36 cellular contexts compared by ENCODE assay signal in genomic region chr5:58048954-58049353, GRCh38.
"Had no signal": no experiment of that assay in that cellular context is flagged by ENCODE, and none has a peak within 500 bp of the region (broad histone marks: within the 10 kb centered on the region; RNA-seq: fewer than 3 reads in every experiment).

No MANE protein-coding gene starts in this region.

- ATAC-seq: activated CD8-positive, alpha-beta memory T cell treated with anti-CD3 and anti-CD28 coated beads, Interleukin-2, amount 10 ng/mL, durations not matched to agents 7 days and 5 days; Right ventricle myocardium inferior had no signal

- DNase-seq: activated CD4-positive, alpha-beta memory T cell treated with anti-CD3 and anti-CD28 coated beads, Interleukin-2, amount 10 ng/mL, durations not matched to agents 7 days and 5 days; activated CD4-positive, alpha-beta T cell treated with anti-CD3 and anti-CD28 coated beads for 1 hour; activated CD4-positive, alpha-beta T cell treated with anti-CD3 and anti-CD28 coated beads for 48 hours; activated CD4-positive, CD25-positive, alpha-beta regulatory T cell; activated CD8-positive, alpha-beta memory T cell treated with anti-CD3 and anti-CD28 coated beads for 24 hours; activated CD8-positive, alpha-beta memory T cell treated with anti-CD3 and anti-CD28 coated beads, Interleukin-2, amount 10 ng/mL, durations not matched to agents 7 days and 5 days; activated CD8-positive, alpha-beta memory T cell treated with anti-CD3 and anti-CD28 coated beads, Interleukin-2, amount 50 U/mL, for 48 hours; activated effector memory CD4-positive, alpha-beta T cell treated with Interleukin-2 at 50 U/mL for 16 hours; activated naive CD4-positive, alpha-beta T cell treated with anti-CD3 and anti-CD28 coated beads, Interleukin-2, amount 50 U/mL, for 16 hours; activated naive CD8-positive, alpha-beta T cell treated with anti-CD3 and anti-CD28 coated beads for 36 hours; activated T-cell treated with anti-CD3 and anti-CD28 coated beads, Interleukin-2, amount 50 U/mL, for 48 hours; amniotic stem cell; aorta; brain microvascular endothelial cell; central memory CD4-positive, alpha-beta T cell; MM.1S; MV-4-11; NCI-H1092; NCI-H1436 treated with DMSO at 0.1 percent for 48 hours; NCI-H1694 treated with DMSO at 0.1 percent for 48 hours; NCI-H2029 treated with DMSO at 0.1 percent for 48 hours; NCI-H2107; NCI-H2171; NCI-H510A; NCI-H526; NCI-H748 treated with DMSO at 0.1 percent for 48 hours; NK-92 treated with Interleukin-12 subunit alpha and Interleukin-12 subunit beta, amount 100 ng/mL, for 24 hours; PC-9; SIG-M5; SW 1271; T-helper 1 cell; T-helper 2 cell; T-helper 9 cell; WERI-Rb-1 had no signal

- H2AFZ ChIP-seq: PC-9 had no signal

- H3K4me2 ChIP-seq: PC-9 had no signal

- H3K27me3 ChIP-seq: brain microvascular endothelial cell had no signal

- H3K4me3 ChIP-seq: PC-9 had no signal

- H3K27ac ChIP-seq: brain microvascular endothelial cell, PC-9, RWPE1, WERI-Rb-1 had no signal

- H3K36me3 ChIP-seq: brain microvascular endothelial cell, WERI-Rb-1 had no signal
